Comparison of ENCODE assay signal across 8 cellular contexts in the genomic region with DNA sequence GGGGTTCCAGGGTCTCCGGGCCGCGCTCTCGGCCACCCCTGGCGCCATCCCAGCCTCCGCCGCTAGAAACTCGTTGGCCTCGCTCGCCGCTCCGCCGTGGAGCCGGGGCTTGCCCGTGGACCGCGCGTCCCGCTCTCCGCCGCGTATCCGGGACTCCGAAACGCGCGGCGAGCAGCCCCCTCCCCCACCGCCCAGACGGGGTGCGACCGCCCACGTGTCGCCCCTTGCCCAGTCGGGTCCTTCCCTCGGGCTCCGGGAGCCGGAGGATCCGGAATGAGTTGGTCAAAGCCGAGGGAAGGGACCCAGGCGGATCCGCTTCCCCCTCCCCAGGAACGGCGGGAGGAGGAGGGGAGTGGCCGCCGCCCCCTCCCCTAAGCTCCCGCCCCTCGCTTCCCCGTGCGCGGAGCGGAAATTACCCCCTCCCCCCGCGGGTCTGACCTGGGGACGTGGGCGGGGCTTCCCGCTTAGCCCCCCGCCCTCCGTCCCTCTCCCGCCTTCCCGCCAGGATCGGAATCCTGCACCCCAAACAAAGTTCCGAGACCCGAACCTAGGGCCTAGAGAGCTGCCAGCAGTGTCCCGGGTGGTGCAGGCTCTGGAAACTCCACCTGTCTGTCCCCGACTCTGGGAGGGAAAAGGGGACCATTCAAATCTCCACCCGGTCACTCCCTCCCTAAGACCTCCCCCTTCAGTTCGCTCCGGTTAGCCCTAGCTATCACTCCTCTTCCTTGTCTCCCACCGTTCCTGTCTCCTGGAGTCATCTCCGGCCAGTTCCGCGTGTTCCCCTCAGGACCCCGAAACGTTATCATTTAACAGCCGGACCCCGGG. TPM values are rescaled to one million over a fixed set of nuclear protein-coding genes. Genes with fewer than 3 reads are reported as not detected.
DNase-seq lines count a peak whose midpoint lies in the region; ATAC-seq and TF ChIP-seq lines count a peak whose summit lies in the region.

No MANE protein-coding gene starts in this region.

- no peak for TF ChIP-seq CTCF in glutamatergic neuron (IDR thresholded peaks at IDR 0.05; ENCODE audit: partially characterized antibody, unreplicated experiment)

- H3K27ac Mint-ChIP-seq in stimulated activated naive CD8-positive, alpha-beta T cell treated with anti-CD3 and anti-CD28 coated beads, Interleukin-15, Interleukin-2, amounts not matched to agents 100 ng/mL and 50 ng/mL, for 24 hours = no peak overlapping the region
- H3K27ac Mint-ChIP-seq in glutamatergic neuron (ENCODE audit: unreplicated experiment) = peak overlapping the region; percentile 99

- no peaks in the 10 kb centered on the region for H3K9me3 Mint-ChIP-seq in stimulated activated naive CD8-positive, alpha-beta T cell treated with anti-CD3 and anti-CD28 coated beads, Interleukin-15, Interleukin-2, amounts not matched to agents 100 ng/mL and 50 ng/mL, for 24 hours
- H3K9me3 Mint-ChIP-seq in glutamatergic neuron (ENCODE audit: unreplicated experiment) = peaks cover 24% of the 10 kb centered on the region

- peak overlapping the region; percentile 69 for H3K4me3 Mint-ChIP-seq in stimulated activated naive CD8-positive, alpha-beta T cell treated with anti-CD3 and anti-CD28 coated beads, Interleukin-15, Interleukin-2, amounts not matched to agents 100 ng/mL and 50 ng/mL, for 24 hours
- H3K4me3 Mint-ChIP-seq in glutamatergic neuron (ENCODE audit: unreplicated experiment) = peak overlapping the region; percentile 97

- no peak for DNase-seq in stimulated activated naive CD8-positive, alpha-beta T cell treated with anti-CD3 and anti-CD28 coated beads, Interleukin-15, Interleukin-2, amounts not matched to agents 100 U/mL and 50 U/mL, for 24 hours
- DNase-seq in SKM-1 treated with dmso at 0.1 percent for 144 hours (lab: John Stamatoyannopoulos, UW; ENCODE audit: unreplicated experiment) (peak; percentile 51), glutamatergic neuron (peak; percentile 90), NCI-H446 treated with DMSO at 0.1 percent for 48 hours (lab: John Stamatoyannopoulos, UW) (no peak), DMS 273 (lab: John Stamatoyannopoulos, UW; ENCODE audit: unreplicated experiment) (no peak), MV-4-11 (lab: John Stamatoyannopoulos, UW) (no peak)

- H3K36me3 Mint-ChIP-seq in stimulated activated naive CD8-positive, alpha-beta T cell treated with anti-CD3 and anti-CD28 coated beads, Interleukin-15, Interleukin-2, amounts not matched to agents 100 ng/mL and 50 ng/mL, for 24 hours (ENCODE audit: low read depth) = no peaks in the 10 kb centered on the region
- H3K36me3 Mint-ChIP-seq in glutamatergic neuron (ENCODE audit: unreplicated experiment) = no peaks in the 10 kb centered on the region

- peaks cover 90% of the 10 kb centered on the region for H3K27me3 Mint-ChIP-seq in stimulated activated naive CD8-positive, alpha-beta T cell treated with anti-CD3 and anti-CD28 coated beads, Interleukin-15, Interleukin-2, amounts not matched to agents 100 ng/mL and 50 ng/mL, for 24 hours
- H3K27me3 Mint-ChIP-seq in glutamatergic neuron (ENCODE audit: unreplicated experiment) = peaks cover 23% of the 10 kb centered on the region

- ATAC-seq in stimulated activated naive CD8-positive, alpha-beta T cell treated with anti-CD3 and anti-CD28 coated beads, Interleukin-15, Interleukin-2, amounts not matched to agents 100 U/mL and 50 U/mL, for 24 hours = no peak
- no peak for ATAC-seq in GM18517 (IDR thresholded peaks at IDR 0.05; ENCODE audit: unreplicated experiment)

- peaks cover 37% of the 10 kb centered on the region for H3K4me1 Mint-ChIP-seq in stimulated activated naive CD8-positive, alpha-beta T cell treated with anti-CD3 and anti-CD28 coated beads, Interleukin-15, Interleukin-2, amounts not matched to agents 100 ng/mL and 50 ng/mL, for 24 hours (ENCODE audit: low read depth)
- H3K4me1 Mint-ChIP-seq in glutamatergic neuron (ENCODE audit: low read depth, unreplicated experiment) = peaks cover 20% of the 10 kb centered on the region

RNA-seq across cellular contexts. Expression of a gene that starts 1.1 kb away (rescaled TPM):
- total RNA-seq in glutamatergic neuron (ENCODE audit: unreplicated experiment) = 260 TPM

RNA-seq across cellular contexts. Expression of a gene that starts 27.7 kb away (rescaled TPM):
- total RNA-seq in glutamatergic neuron (ENCODE audit: unreplicated experiment) = not detected

RNA-seq across cellular contexts. Expression of a gene that starts 51.4 kb away (rescaled TPM):
- total RNA-seq in glutamatergic neuron (ENCODE audit: unreplicated experiment) = 143 TPM

Comparison
In these comparisons a context has a peak if more than half of its experiments do, and no peak if none do; other contexts are left out.
1. DNase-seq: peak in SKM-1 treated with dmso at 0.1 percent for 144 hours (single experiment) and glutamatergic neuron (single experiment); none in stimulated activated naive CD8-positive, alpha-beta T cell treated with anti-CD3 and anti-CD28 coated beads, Interleukin-15, Interleukin-2, amounts not matched to agents 100 U/mL and 50 U/mL, for 24 hours (single experiment), NCI-H446 treated with DMSO at 0.1 percent for 48 hours (single experiment), DMS 273 (single experiment) and MV-4-11 (single experiment).